Comparison of ENCODE assay signal across 8 cellular contexts in the genomic region with DNA sequence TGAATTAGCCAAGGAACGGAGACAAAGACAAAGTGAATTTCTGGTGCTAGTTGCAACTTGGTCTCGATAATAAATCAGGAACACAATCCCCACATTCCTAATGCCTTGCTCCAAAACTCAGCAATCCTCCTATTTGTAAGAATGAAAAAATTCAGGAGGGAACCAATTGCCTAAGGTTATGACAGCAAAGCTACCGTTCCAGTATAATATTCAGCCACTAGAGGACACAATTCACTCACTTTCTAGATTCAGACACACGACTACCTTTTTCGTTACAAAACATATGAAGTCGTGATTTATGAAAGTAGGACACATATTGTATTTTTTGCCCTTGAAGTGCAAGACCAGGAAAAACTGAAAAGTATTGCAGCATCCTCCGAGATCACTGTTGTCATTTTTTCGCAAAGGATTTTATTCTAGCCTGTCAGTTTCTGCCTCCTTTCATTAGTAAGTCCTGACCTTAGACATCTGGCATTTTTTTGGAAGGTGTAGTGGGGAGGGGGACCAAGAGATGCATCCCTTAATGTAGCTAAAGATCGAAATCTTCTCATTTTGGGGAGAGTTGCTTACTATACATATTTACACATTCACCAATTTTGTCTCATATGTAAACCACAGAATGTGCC.
DNase-seq lines count a peak whose midpoint lies in the region; ATAC-seq and TF ChIP-seq lines count a peak whose summit lies in the region.

No MANE protein-coding gene starts in this region.

- H3K36me3 Mint-ChIP-seq in type B pancreatic cell: no peaks in the 10 kb centered on the region
- peaks cover 54% of the 10 kb centered on the region for H3K36me3 Mint-ChIP-seq in stimulated activated memory B cell treated with anti-CD40 and anti-IgM and Interleukin-4, amounts not matched to agents 10 μg/mL and 1 μg/mL and 100 μg/mL, for 72 hours

- in situ Hi-C loops in astrocyte of the cerebellum (cut with HindIII; ENCODE audit: low sequenced_read_pairs): no loop called here

- TF ChIP-seq CTCF in astrocyte of the cerebellum (IDR thresholded peaks at IDR 0.05; ENCODE audit: low read depth, low read length, missing control alignments) (peak; percentile 64), type B pancreatic cell (conservative IDR thresholded peaks at IDR 0.05) (peak; percentile 80)

- peaks cover 29% of the 10 kb centered on the region for H3K4me1 Mint-ChIP-seq in type B pancreatic cell (ENCODE audit: unreplicated experiment)
- peaks cover 10% of the 10 kb centered on the region for H3K4me1 Mint-ChIP-seq in stimulated activated memory B cell treated with anti-CD40 and anti-IgM and Interleukin-4, amounts not matched to agents 10 μg/mL and 1 μg/mL and 100 μg/mL, for 72 hours

- H3K9me3 Mint-ChIP-seq in type B pancreatic cell: no peaks in the 10 kb centered on the region
- H3K9me3 Mint-ChIP-seq in stimulated activated memory B cell treated with anti-CD40 and anti-IgM and Interleukin-4, amounts not matched to agents 10 μg/mL and 1 μg/mL and 100 μg/mL, for 72 hours: no peaks in the 10 kb centered on the region

- H3K27ac Mint-ChIP-seq in type B pancreatic cell: peak overlapping the region; percentile 8
- H3K27ac Mint-ChIP-seq in stimulated activated memory B cell treated with anti-CD40 and anti-IgM and Interleukin-4, amounts not matched to agents 10 μg/mL and 1 μg/mL and 100 μg/mL, for 72 hours: no peak overlapping the region

- no peak overlapping the region for H3K4me3 ChIP-seq in astrocyte of the cerebellum (ENCODE audit: low read depth, low read length)

- peaks cover 18% of the 10 kb centered on the region for H3K27me3 Mint-ChIP-seq in type B pancreatic cell
- H3K27me3 Mint-ChIP-seq in stimulated activated memory B cell treated with anti-CD40 and anti-IgM and Interleukin-4, amounts not matched to agents 10 μg/mL and 1 μg/mL and 100 μg/mL, for 72 hours: no peaks in the 10 kb centered on the region

- peak; percentile 5 for DNase-seq in GM04503 (ENCODE audit: low read depth)
- DNase-seq in NCI-H1092 treated with DMSO at 0.1 percent for 48 hours (lab: John Stamatoyannopoulos, UW): peak; percentile 47
- peak; percentile 4 for DNase-seq in astrocyte of the cerebellum (ENCODE audit: low read depth)
- peak; percentile 18 for DNase-seq in islet precursor cell
- DNase-seq in type B pancreatic cell (ENCODE audit: extremely low spot score, unreplicated experiment): no peak

- ATAC-seq in stimulated activated memory B cell treated with anti-CD40 and anti-IgM and Interleukin-4, amounts not matched to agents 10 μg/mL and 1 μg/mL and 100 μg/mL, for 72 hours: no peak
- no peak for ATAC-seq in HG03139 (IDR thresholded peaks at IDR 0.05; ENCODE audit: unreplicated experiment)
- no peak for ATAC-seq in GM21515 (IDR thresholded peaks at IDR 0.05; ENCODE audit: unreplicated experiment)

- peak overlapping the region; percentile 16 for H3K4me3 Mint-ChIP-seq in type B pancreatic cell
- H3K4me3 Mint-ChIP-seq in stimulated activated memory B cell treated with anti-CD40 and anti-IgM and Interleukin-4, amounts not matched to agents 10 μg/mL and 1 μg/mL and 100 μg/mL, for 72 hours: no peak overlapping the region
